Comparison of ENCODE assay signal across 14 cellular contexts in the genomic region with DNA sequence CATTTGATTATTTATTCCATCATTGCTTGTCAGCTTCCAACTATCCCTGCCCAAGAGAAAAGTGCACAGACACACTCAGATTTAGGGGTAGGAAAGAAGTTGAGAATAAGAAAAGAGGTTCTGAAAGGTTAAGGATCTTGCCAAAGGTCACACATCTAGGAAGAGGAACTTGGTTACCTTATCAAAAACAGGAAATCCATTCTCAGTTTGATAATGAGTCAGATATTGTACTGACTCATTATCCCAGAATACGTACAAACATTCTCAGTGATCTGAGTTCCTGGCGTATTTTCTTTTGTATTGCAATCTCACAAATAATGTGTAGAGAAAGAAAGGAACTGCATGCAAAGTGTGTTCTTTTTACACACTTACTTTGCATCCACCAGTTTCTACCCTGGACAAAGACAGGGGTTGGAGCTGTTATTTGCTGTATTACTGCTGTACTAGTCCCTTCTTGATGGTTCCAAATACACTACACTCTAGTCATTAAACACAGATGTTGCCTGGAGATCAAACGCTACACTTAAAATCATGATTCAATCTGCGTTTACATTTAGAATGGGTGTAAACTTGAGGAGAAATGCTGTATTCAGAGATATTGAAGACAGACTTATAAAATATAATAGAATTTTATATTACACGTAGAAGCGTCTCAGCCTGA.
DNase-seq lines count a peak whose midpoint lies in the region; ATAC-seq lines count a peak whose summit lies in the region.
"Had no signal": no experiment of that assay in that cellular context is flagged by ENCODE, and none has a peak within 500 bp of the region (broad histone marks: within the 10 kb centered on the region; RNA-seq: fewer than 3 reads in every experiment).

No MANE protein-coding gene starts in this region.

- H3K23ac ChIP-seq in mesendoderm (ENCODE audit: low read length), result no peak overlapping the region

- H3K4me2 ChIP-seq in mesendoderm (ENCODE audit: low read length), result no peak overlapping the region

- no peaks in the 10 kb centered on the region for H3K27me3 ChIP-seq in mesendoderm (ENCODE audit: insufficient read depth, low read length, poor library complexity)

- H3K4me3 Mint-ChIP-seq in activated T-cell treated with anti-CD3 and anti-CD28 coated beads, Interleukin-2, amount 50 U/mL, for 72 hours, result no peak overlapping the region
- no peak overlapping the region for H3K4me3 Mint-ChIP-seq in activated T-cell treated with anti-CD3 and anti-CD28 coated beads, Interleukin-2, amount 50 U/mL, for 24 hours
- no peak overlapping the region for H3K4me3 Mint-ChIP-seq in T-helper 2 cell treated with Interferon-gamma antibody and Interleukin-4, amounts not matched to agents 5 μg/mL and 100 μg/mL, for 36 hours
- H3K4me3 Mint-ChIP-seq: activated CD4-positive, alpha-beta T cell treated with anti-CD3 and anti-CD28 coated beads, Interleukin-2, amount 10 ng/mL, durations not matched to agents 7 days and 5 days; activated naive CD8-positive, alpha-beta T cell treated with anti-CD3 and anti-CD28 coated beads, Interleukin-2, amount 10 ng/mL, durations not matched to agents 7 days and 5 days; type B pancreatic cell had no signal

- H3K36me3 Mint-ChIP-seq in activated T-cell treated with anti-CD3 and anti-CD28 coated beads, Interleukin-2, amount 50 U/mL, for 72 hours (ENCODE audit: insufficient read depth in 2 of 2), result no peaks in the 10 kb centered on the region
- no peaks in the 10 kb centered on the region for H3K36me3 Mint-ChIP-seq in activated T-cell treated with anti-CD3 and anti-CD28 coated beads, Interleukin-2, amount 50 U/mL, for 24 hours (ENCODE audit: low read depth)
- no peaks in the 10 kb centered on the region for H3K36me3 Mint-ChIP-seq in T-helper 2 cell treated with Interferon-gamma antibody and Interleukin-4, amounts not matched to agents 5 μg/mL and 100 μg/mL, for 36 hours (ENCODE audit: low read depth)
- H3K36me3 Mint-ChIP-seq: type B pancreatic cell had no signal

- H3K27ac Mint-ChIP-seq in activated T-cell treated with anti-CD3 and anti-CD28 coated beads, Interleukin-2, amount 50 U/mL, for 72 hours, result no peak overlapping the region
- H3K27ac Mint-ChIP-seq in activated T-cell treated with anti-CD3 and anti-CD28 coated beads, Interleukin-2, amount 50 U/mL, for 24 hours, result no peak overlapping the region
- no peak overlapping the region for H3K27ac Mint-ChIP-seq in T-helper 2 cell treated with Interferon-gamma antibody and Interleukin-4, amounts not matched to agents 5 μg/mL and 100 μg/mL, for 36 hours
- H3K27ac Mint-ChIP-seq: activated CD4-positive, alpha-beta T cell treated with anti-CD3 and anti-CD28 coated beads, Interleukin-2, amount 10 ng/mL, durations not matched to agents 7 days and 5 days; activated naive CD8-positive, alpha-beta T cell treated with anti-CD3 and anti-CD28 coated beads, Interleukin-2, amount 10 ng/mL, durations not matched to agents 7 days and 5 days; type B pancreatic cell had no signal

- no peak overlapping the region for H3K27ac ChIP-seq in mesendoderm (ENCODE audit: low read depth, low read length)

- H4K5ac ChIP-seq in mesendoderm (ENCODE audit: low read length), result no peak overlapping the region

- no CpG with 5 or more reads among the region's 6 CpGs for WGBS in mesendoderm (ENCODE audit: extremely low coverage, insufficient coverage, low lambda C conversion rate)

- no peaks in the 10 kb centered on the region for H3K79me2 ChIP-seq in mesendoderm (ENCODE audit: control insufficient read depth, insufficient read depth, low read length)

- H3K4me3 ChIP-seq in mesendoderm (ENCODE audit: low read length), result no peak overlapping the region

- H2BK15ac ChIP-seq in mesendoderm (replicated peaks; ENCODE audit: low read depth), result no peak overlapping the region

- peak; percentile 59 to 80 for ATAC-seq in activated T-cell treated with anti-CD3 and anti-CD28 coated beads, Interleukin-2, amount 50 U/mL, for 72 hours (replicated peaks in 1 of 2)
- no peak for ATAC-seq in GM18498 (IDR thresholded peaks at IDR 0.05; ENCODE audit: unreplicated experiment)

- H2BK5ac ChIP-seq in mesendoderm (ENCODE audit: low read length), result no peak overlapping the region

- peaks cover 17% of the 10 kb centered on the region for H3K4me1 Mint-ChIP-seq in activated T-cell treated with anti-CD3 and anti-CD28 coated beads, Interleukin-2, amount 50 U/mL, for 72 hours (ENCODE audit: low read depth)
- H3K4me1 Mint-ChIP-seq in activated T-cell treated with anti-CD3 and anti-CD28 coated beads, Interleukin-2, amount 50 U/mL, for 24 hours (ENCODE audit: low read depth), result peaks cover 8% of the 10 kb centered on the region
- peaks cover 9% of the 10 kb centered on the region for H3K4me1 Mint-ChIP-seq in T-helper 2 cell treated with Interferon-gamma antibody and Interleukin-4, amounts not matched to agents 5 μg/mL and 100 μg/mL, for 36 hours (ENCODE audit: low read depth)

- no peaks in the 10 kb centered on the region for H3K9me3 Mint-ChIP-seq in activated T-cell treated with anti-CD3 and anti-CD28 coated beads, Interleukin-2, amount 50 U/mL, for 72 hours
- H3K9me3 Mint-ChIP-seq in activated T-cell treated with anti-CD3 and anti-CD28 coated beads, Interleukin-2, amount 50 U/mL, for 24 hours, result no peaks in the 10 kb centered on the region
- H3K9me3 Mint-ChIP-seq in T-helper 2 cell treated with Interferon-gamma antibody and Interleukin-4, amounts not matched to agents 5 μg/mL and 100 μg/mL, for 36 hours, result no peaks in the 10 kb centered on the region
- H3K9me3 Mint-ChIP-seq: activated CD4-positive, alpha-beta T cell treated with anti-CD3 and anti-CD28 coated beads, Interleukin-2, amount 10 ng/mL, durations not matched to agents 7 days and 5 days; type B pancreatic cell had no signal

- no peak overlapping the region for H2AK5ac ChIP-seq in mesendoderm (ENCODE audit: low read length)

- no peak overlapping the region for H2BK120ac ChIP-seq in mesendoderm (ENCODE audit: low read depth, low read length)

- H3K18ac ChIP-seq in mesendoderm (ENCODE audit: low read length), result no peak overlapping the region

- H3K4me1 ChIP-seq in mesendoderm (ENCODE audit: control insufficient read depth, low read depth, low read length), result no peaks in the 10 kb centered on the region

- no peak overlapping the region for H4K8ac ChIP-seq in mesendoderm (ENCODE audit: low read depth, low read length)

- no peaks in the 10 kb centered on the region for H3K36me3 ChIP-seq in mesendoderm (ENCODE audit: control insufficient read depth, insufficient read depth, low read length)

- H3K9ac ChIP-seq in mesendoderm (ENCODE audit: low read length), result no peak overlapping the region

- no peaks in the 10 kb centered on the region for H3K79me1 ChIP-seq in mesendoderm (ENCODE audit: low read length)

- H3K4ac ChIP-seq in mesendoderm (ENCODE audit: low read depth, low read length), result no peak overlapping the region

- H3K56ac ChIP-seq in mesendoderm (ENCODE audit: low read length), result no peak overlapping the region

- no peak for DNase-seq in activated T-cell treated with anti-CD3 and anti-CD28 coated beads, Interleukin-2, amount 50 U/mL, for 72 hours
- DNase-seq in activated T-cell treated with anti-CD3 and anti-CD28 coated beads, Interleukin-2, amount 50 U/mL, for 24 hours, result no peak
- DNase-seq in NOMO-1 treated with DMSO at 0.1 percent for 48 hours (lab: John Stamatoyannopoulos, UW; ENCODE audit: unreplicated experiment) (peak; percentile 59), dermis blood vessel endothelial cell (peak; percentile 38), renal cortical epithelial cell (ENCODE audit: low read depth) (peak; percentile 62), mesendoderm (no peak)
- DNase-seq in T-helper 2 cell treated with Interferon-gamma antibody and Interleukin-4, amounts not matched to agents 5 μg/mL and 100 μg/mL, for 36 hours (ENCODE audit: low spot score), result no peak
- DNase-seq: activated CD4-positive, alpha-beta T cell treated with anti-CD3 and anti-CD28 coated beads, Interleukin-2, amount 10 ng/mL, durations not matched to agents 7 days and 5 days; activated naive CD8-positive, alpha-beta T cell treated with anti-CD3 and anti-CD28 coated beads, Interleukin-2, amount 10 ng/mL, durations not matched to agents 7 days and 5 days; cerebellar nuclear complex; MM.1S; NCI-H526 treated with DMSO at 0.1 percent for 48 hours had no signal

- H3K27me3 Mint-ChIP-seq in activated T-cell treated with anti-CD3 and anti-CD28 coated beads, Interleukin-2, amount 50 U/mL, for 72 hours (ENCODE audit: low read depth), result no peaks in the 10 kb centered on the region
- no peaks in the 10 kb centered on the region for H3K27me3 Mint-ChIP-seq in activated T-cell treated with anti-CD3 and anti-CD28 coated beads, Interleukin-2, amount 50 U/mL, for 24 hours
- H3K27me3 Mint-ChIP-seq in T-helper 2 cell treated with Interferon-gamma antibody and Interleukin-4, amounts not matched to agents 5 μg/mL and 100 μg/mL, for 36 hours (ENCODE audit: low read depth), result no peaks in the 10 kb centered on the region
- H3K27me3 Mint-ChIP-seq: activated CD4-positive, alpha-beta T cell treated with anti-CD3 and anti-CD28 coated beads, Interleukin-2, amount 10 ng/mL, durations not matched to agents 7 days and 5 days; activated naive CD8-positive, alpha-beta T cell treated with anti-CD3 and anti-CD28 coated beads, Interleukin-2, amount 10 ng/mL, durations not matched to agents 7 days and 5 days; type B pancreatic cell had no signal

Comparison
In these comparisons a context has a peak if more than half of its experiments do, and no peak if none do; other contexts are left out.
1. DNase-seq: peak in NOMO-1 treated with DMSO at 0.1 percent for 48 hours (single experiment), dermis blood vessel endothelial cell (single experiment) and renal cortical epithelial cell (single experiment); none in activated T-cell treated with anti-CD3 and anti-CD28 coated beads, Interleukin-2, amount 50 U/mL, for 72 hours (0 of 2), activated T-cell treated with anti-CD3 and anti-CD28 coated beads, Interleukin-2, amount 50 U/mL, for 24 hours (single experiment), T-helper 2 cell treated with Interferon-gamma antibody and Interleukin-4, amounts not matched to agents 5 μg/mL and 100 μg/mL, for 36 hours (single experiment) and mesendoderm (single experiment).